9 cellular contexts compared by ENCODE assay signal in the genomic region with DNA sequence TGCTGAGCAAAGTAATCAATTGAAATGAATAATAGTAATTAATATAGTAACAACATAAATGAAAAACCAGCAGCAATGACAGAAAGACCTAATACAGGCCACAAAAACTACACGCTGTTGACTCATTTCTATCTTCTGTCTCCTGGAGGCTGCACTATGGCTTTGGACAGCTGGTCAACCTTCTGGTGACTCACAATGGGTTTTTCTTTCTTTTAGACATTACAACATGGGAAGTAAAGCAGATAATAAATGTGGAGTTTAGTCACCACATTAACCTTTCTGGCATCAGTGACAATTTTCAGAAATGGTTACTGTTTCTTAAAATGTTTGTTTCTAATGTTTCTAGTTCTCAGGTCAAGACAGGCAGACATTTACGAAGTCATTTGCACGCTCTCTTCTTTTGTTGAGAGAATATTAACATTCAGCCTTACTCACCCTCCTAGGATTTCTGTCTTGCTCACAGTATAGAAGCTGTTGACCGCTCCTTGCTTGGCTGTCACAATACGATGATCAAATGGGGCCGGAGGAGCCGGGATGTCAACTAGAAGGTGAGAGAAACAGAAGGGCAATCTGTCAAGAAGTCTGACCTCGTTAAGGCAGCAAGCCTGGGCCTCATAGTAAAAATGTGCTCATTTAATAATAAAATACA.
DNase-seq lines count a peak whose midpoint lies in the region; ATAC-seq and TF ChIP-seq lines count a peak whose summit lies in the region.
"Had no signal": no experiment of that assay in that cellular context is flagged by ENCODE, and none has a peak within 500 bp of the region (broad histone marks: within the 10 kb centered on the region; RNA-seq: fewer than 3 reads in every experiment).

No MANE protein-coding gene starts in this region.

- 85% methylated on average over 8 of the region's 8 CpGs for WGBS in SK-N-SH (ENCODE audit: low lambda C conversion rate)

- H3K9ac ChIP-seq in SK-N-SH = no peak overlapping the region

- DNase-seq in AG04450 (ENCODE audit: low read depth, low spot score) (peak; percentile 36), H4 (ENCODE audit: low spot score) (peak; percentile 67), SK-N-SH (no peak), fibroblast of villous mesenchyme (ENCODE audit: low read depth) (peak; percentile 83), mucosa of gallbladder (ENCODE audit: low spot score) (no peak)
- DNase-seq in stimulated activated CD4-positive, alpha-beta T cell treated with anti-CD3 and anti-CD28 coated beads, Interleukin-1b, Interleukin-23, amount 100 ng/mL, for 48 hours = no peak
- DNase-seq: Kasumi-1 had no signal

- POLR2A ChIA-PET in AG04450 (lab: Yijun Ruan, JAX) (no interaction called here), SK-N-SH (lab: Yijun Ruan, JAX) (no interaction called here)

- no peaks in the 10 kb centered on the region for H3K9me2 ChIP-seq in SK-N-SH

- H2AFZ ChIP-seq in SK-N-SH (ENCODE audit: low read depth) = peak overlapping the region; percentile 39; the same call in 1 of the 2 replicates

- no peak for TF ChIP-seq RAD21 in SK-N-SH (IDR thresholded peaks at IDR 0.05; ENCODE audit: low read length)

- no peak for TF ChIP-seq EP300 in SK-N-SH (IDR thresholded peaks at IDR 0.05; ENCODE audit: borderline replicate concordance in 1 of 2, low read depth in 1 of 2, low read length in 1 of 2)

- H3K9me3 ChIP-seq in AG04450 (ENCODE audit: control insufficient read depth, insufficient read depth, low read length) = peaks cover 2% of the 10 kb centered on the region; the same call in 1 of the 2 replicates
- no peaks in the 10 kb centered on the region for H3K9me3 ChIP-seq in SK-N-SH

- CTCF ChIA-PET in AG04450 (lab: Charles Lee) (no interaction called here), SK-N-SH (lab: Yijun Ruan, JAX) (interaction anchor here (0.8 kb wide), 1 partner anchor 61 kb away, joined by 4 read pairs; no protein-coding TSS in a partner anchor)

- no peaks in the 10 kb centered on the region; a peak in 1 of 4 replicates for H3K4me1 ChIP-seq in SK-N-SH (ENCODE audit: control insufficient read depth in 1 of 2, insufficient read depth in 2 of 2, low read depth in 1 of 2, low read length in 1 of 2)

- H3K79me2 ChIP-seq in SK-N-SH (ENCODE audit: insufficient read depth) = no peaks in the 10 kb centered on the region

- H3K4me2 ChIP-seq in SK-N-SH = no peak overlapping the region

- ATAC-seq in HG03280 (IDR thresholded peaks at IDR 0.05; ENCODE audit: unreplicated experiment) = no peak
- ATAC-seq in GM19463 (IDR thresholded peaks at IDR 0.05; ENCODE audit: unreplicated experiment) = no peak

- TF ChIP-seq CTCF in AG04450 (IDR thresholded peaks at IDR 0.05; ENCODE audit: low read depth, low read length) (no peak), SK-N-SH (IDR thresholded peaks at IDR 0.05) (no peak), fibroblast of villous mesenchyme (IDR thresholded peaks at IDR 0.05; ENCODE audit: insufficient read depth, low read depth, low read length) (no peak)

- H3K36me3 ChIP-seq in SK-N-SH (replicated peaks in 1 of 2; ENCODE audit: control insufficient read depth in 1 of 2, insufficient read depth in 2 of 2, low read length in 1 of 2) = no peaks in the 10 kb centered on the region

- H3K27me3 ChIP-seq in AG04450 (ENCODE audit: control insufficient read depth, insufficient read depth, low read length) (no peaks in the 10 kb centered on the region), SK-N-SH (ENCODE audit: insufficient read depth) (no peaks in the 10 kb centered on the region)

- no peaks in the 10 kb centered on the region for H4K20me1 ChIP-seq in SK-N-SH (ENCODE audit: insufficient read depth)

- no peak overlapping the region for H3K4me3 ChIP-seq in AG04450 (ENCODE audit: low read depth, low read length)
- no peak overlapping the region for H3K4me3 ChIP-seq in SK-N-SH (ENCODE audit: low read depth in 2 of 2, low read length in 1 of 2)
- no peak overlapping the region for H3K4me3 ChIP-seq in fibroblast of villous mesenchyme (ENCODE audit: low read depth, low read length)

- H3K27ac ChIP-seq in AG04450 (ENCODE audit: low read depth, low read length) (no peak overlapping the region), SK-N-SH (ENCODE audit: low read depth in 2 of 2, low read length in 1 of 2) (peak overlapping the region in 1 of 2 experiments; percentile 46; a peak in 2 of 4 replicates)

- H3F3A ChIP-seq in SK-N-SH (replicated peaks; ENCODE audit: insufficient read depth) = peaks cover 3% of the 10 kb centered on the region

TF ChIP-seq in SK-N-SH, 30 proteins besides CTCF, POLR2A, EP300 and RAD21 (continues in another document):
- TF ChIP-seq FOXM1 (IDR thresholded peaks at IDR 0.05; ENCODE audit: low read depth) = no peak
- TF ChIP-seq MXI1 (IDR thresholded peaks at IDR 0.05; ENCODE audit: low read depth, low read length) = no peak
- TF ChIP-seq, protein P1, sequence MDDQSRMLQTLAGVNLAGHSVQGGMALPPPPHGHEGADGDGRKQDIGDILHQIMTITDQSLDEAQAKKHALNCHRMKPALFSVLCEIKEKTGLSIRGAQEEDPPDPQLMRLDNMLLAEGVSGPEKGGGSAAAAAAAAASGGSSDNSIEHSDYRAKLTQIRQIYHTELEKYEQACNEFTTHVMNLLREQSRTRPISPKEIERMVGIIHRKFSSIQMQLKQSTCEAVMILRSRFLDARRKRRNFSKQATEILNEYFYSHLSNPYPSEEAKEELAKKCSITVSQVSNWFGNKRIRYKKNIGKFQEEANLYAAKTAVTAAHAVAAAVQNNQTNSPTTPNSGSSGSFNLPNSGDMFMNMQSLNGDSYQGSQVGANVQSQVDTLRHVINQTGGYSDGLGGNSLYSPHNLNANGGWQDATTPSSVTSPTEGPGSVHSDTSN (IDR thresholded peaks at IDR 0.05) = peak; percentile 34; the same call in 1 of the 2 replicates
- no peak for TF ChIP-seq SMC3 (IDR thresholded peaks at IDR 0.05; ENCODE audit: low read depth, low read length)
- TF ChIP-seq TCF12 (IDR thresholded peaks at IDR 0.05) = peak; percentile 59
- no peak for TF ChIP-seq POLR2AphosphoS5 (IDR thresholded peaks at IDR 0.05; ENCODE audit: low read depth, low read length)
- TF ChIP-seq NFIC (IDR thresholded peaks at IDR 0.05; ENCODE audit: borderline replicate concordance) = no peak
- no peak for TF ChIP-seq TEAD4 (IDR thresholded peaks at IDR 0.05; ENCODE audit: borderline replicate concordance, insufficient read depth)
- no peak for TF ChIP-seq RXRA (IDR thresholded peaks at IDR 0.05; ENCODE audit: borderline replicate concordance, low read depth)
- no peak for TF ChIP-seq FOXJ3 (CRISPR knock-in tag; IDR thresholded peaks at IDR 0.05)
- TF ChIP-seq, protein P2, sequence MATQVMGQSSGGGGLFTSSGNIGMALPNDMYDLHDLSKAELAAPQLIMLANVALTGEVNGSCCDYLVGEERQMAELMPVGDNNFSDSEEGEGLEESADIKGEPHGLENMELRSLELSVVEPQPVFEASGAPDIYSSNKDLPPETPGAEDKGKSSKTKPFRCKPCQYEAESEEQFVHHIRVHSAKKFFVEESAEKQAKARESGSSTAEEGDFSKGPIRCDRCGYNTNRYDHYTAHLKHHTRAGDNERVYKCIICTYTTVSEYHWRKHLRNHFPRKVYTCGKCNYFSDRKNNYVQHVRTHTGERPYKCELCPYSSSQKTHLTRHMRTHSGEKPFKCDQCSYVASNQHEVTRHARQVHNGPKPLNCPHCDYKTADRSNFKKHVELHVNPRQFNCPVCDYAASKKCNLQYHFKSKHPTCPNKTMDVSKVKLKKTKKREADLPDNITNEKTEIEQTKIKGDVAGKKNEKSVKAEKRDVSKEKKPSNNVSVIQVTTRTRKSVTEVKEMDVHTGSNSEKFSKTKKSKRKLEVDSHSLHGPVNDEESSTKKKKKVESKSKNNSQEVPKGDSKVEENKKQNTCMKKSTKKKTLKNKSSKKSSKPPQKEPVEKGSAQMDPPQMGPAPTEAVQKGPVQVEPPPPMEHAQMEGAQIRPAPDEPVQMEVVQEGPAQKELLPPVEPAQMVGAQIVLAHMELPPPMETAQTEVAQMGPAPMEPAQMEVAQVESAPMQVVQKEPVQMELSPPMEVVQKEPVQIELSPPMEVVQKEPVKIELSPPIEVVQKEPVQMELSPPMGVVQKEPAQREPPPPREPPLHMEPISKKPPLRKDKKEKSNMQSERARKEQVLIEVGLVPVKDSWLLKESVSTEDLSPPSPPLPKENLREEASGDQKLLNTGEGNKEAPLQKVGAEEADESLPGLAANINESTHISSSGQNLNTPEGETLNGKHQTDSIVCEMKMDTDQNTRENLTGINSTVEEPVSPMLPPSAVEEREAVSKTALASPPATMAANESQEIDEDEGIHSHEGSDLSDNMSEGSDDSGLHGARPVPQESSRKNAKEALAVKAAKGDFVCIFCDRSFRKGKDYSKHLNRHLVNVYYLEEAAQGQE (IDR thresholded peaks at IDR 0.05; ENCODE audit: low read depth, low read length) = no peak
- TF ChIP-seq, protein P3, sequence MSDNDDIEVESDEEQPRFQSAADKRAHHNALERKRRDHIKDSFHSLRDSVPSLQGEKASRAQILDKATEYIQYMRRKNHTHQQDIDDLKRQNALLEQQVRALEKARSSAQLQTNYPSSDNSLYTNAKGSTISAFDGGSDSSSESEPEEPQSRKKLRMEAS (IDR thresholded peaks at IDR 0.05; ENCODE audit: low read depth) = no peak
- peak; percentile 76; the same call in 1 of the 2 replicates for TF ChIP-seq FOSL2 (IDR thresholded peaks at IDR 0.05; ENCODE audit: borderline replicate concordance, low read depth)
- no peak for TF ChIP-seq GATA2 (CRISPR knock-in tag; IDR thresholded peaks at IDR 0.05)
- no peak for TF ChIP-seq YY1 (IDR thresholded peaks at IDR 0.05; ENCODE audit: low read depth)
- TF ChIP-seq JUND (IDR thresholded peaks at IDR 0.05) = peak; percentile 42; the same call in 1 of the 2 replicates
- TF ChIP-seq, protein P4, sequence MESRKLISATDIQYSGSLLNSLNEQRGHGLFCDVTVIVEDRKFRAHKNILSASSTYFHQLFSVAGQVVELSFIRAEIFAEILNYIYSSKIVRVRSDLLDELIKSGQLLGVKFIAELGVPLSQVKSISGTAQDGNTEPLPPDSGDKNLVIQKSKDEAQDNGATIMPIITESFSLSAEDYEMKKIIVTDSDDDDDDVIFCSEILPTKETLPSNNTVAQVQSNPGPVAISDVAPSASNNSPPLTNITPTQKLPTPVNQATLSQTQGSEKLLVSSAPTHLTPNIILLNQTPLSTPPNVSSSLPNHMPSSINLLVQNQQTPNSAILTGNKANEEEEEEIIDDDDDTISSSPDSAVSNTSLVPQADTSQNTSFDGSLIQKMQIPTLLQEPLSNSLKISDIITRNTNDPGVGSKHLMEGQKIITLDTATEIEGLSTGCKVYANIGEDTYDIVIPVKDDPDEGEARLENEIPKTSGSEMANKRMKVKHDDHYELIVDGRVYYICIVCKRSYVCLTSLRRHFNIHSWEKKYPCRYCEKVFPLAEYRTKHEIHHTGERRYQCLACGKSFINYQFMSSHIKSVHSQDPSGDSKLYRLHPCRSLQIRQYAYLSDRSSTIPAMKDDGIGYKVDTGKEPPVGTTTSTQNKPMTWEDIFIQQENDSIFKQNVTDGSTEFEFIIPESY (IDR thresholded peaks at IDR 0.05; ENCODE audit: borderline replicate concordance, low read depth) = no peak

Comparison
In these comparisons a context has a peak if more than half of its experiments do, and no peak if none do; other contexts are left out.
1. DNase-seq: peak in AG04450 (single experiment), H4 (single experiment) and fibroblast of villous mesenchyme (single experiment); none in SK-N-SH (single experiment), mucosa of gallbladder (single experiment) and stimulated activated CD4-positive, alpha-beta T cell treated with anti-CD3 and anti-CD28 coated beads, Interleukin-1b, Interleukin-23, amount 100 ng/mL, for 48 hours (single experiment).